Comparison of ENCODE assay signal across 24 cellular contexts in genomic region chr6:118685823-118686449, GRCh38. TPM values are rescaled to one million over a fixed set of nuclear protein-coding genes. Genes with fewer than 3 reads are reported as not detected.
DNase-seq lines count a peak whose midpoint lies in the region; ATAC-seq and TF ChIP-seq lines count a peak whose summit lies in the region.
"Had no signal": no experiment of that assay in that cellular context is flagged by ENCODE, and none has a peak within 500 bp of the region (broad histone marks: within the 10 kb centered on the region; RNA-seq: fewer than 3 reads in every experiment).

No MANE protein-coding gene starts in this region.

- no peaks in the 10 kb centered on the region for H3K27me3 Mint-ChIP-seq in activated T-cell treated with anti-CD3 and anti-CD28 coated beads, Interleukin-2, amount 50 U/mL, for 24 hours
- H3K27me3 Mint-ChIP-seq in T-cell, result no peaks in the 10 kb centered on the region
- H3K27me3 Mint-ChIP-seq: activated CD4-positive, alpha-beta T cell treated with anti-CD3 and anti-CD28 coated beads, Interleukin-2, amount 10 ng/mL, durations not matched to agents 7 days and 5 days had no signal

- TF ChIP-seq CTCF in esophagus muscularis mucosa (IDR thresholded peaks at IDR 0.05) (no peak), testis (IDR thresholded peaks at IDR 0.05) (no peak)

- H3K4me3 Mint-ChIP-seq in activated T-cell treated with anti-CD3 and anti-CD28 coated beads, Interleukin-2, amount 50 U/mL, for 24 hours, result no peak overlapping the region
- H3K4me3 Mint-ChIP-seq in T-cell, result no peak overlapping the region
- H3K4me3 Mint-ChIP-seq: activated CD4-positive, alpha-beta T cell treated with anti-CD3 and anti-CD28 coated beads, Interleukin-2, amount 10 ng/mL, durations not matched to agents 7 days and 5 days; T-helper 1 cell treated with Interleukin-12 subunit alpha and Interleukin-12 subunit beta and Interleukin-4 antibody, amounts not matched to agents 30 μg/mL and 1 μg/mL, for 36 hours had no signal

- POLR2A ChIA-PET in T-cell (lab: Charles Lee), result no interaction called here

- H3K9me3 ChIP-seq in esophagus muscularis mucosa, result no peaks in the 10 kb centered on the region
- no peaks in the 10 kb centered on the region for H3K9me3 ChIP-seq in testis
- H3K9me3 ChIP-seq: upper lobe of right lung had no signal

- WGBS in esophagus muscularis mucosa, result 82% methylated on average over 7 of the region's 7 CpGs
- 84 to 88% methylated on average over 7 of the region's 7 CpGs for WGBS in testis, 2 donors

- no peak overlapping the region for H3K4me3 ChIP-seq in esophagus muscularis mucosa
- H3K4me3 ChIP-seq in testis, result no peak overlapping the region
- H3K4me3 ChIP-seq: lung, skin epidermis, upper lobe of right lung had no signal

- H3K27ac ChIP-seq in esophagus muscularis mucosa (replicated peaks in 1 of 4) (no peak overlapping the region), testis (no peak overlapping the region)
- H3K27ac ChIP-seq: HL-60, skin epidermis, upper lobe of right lung had no signal

- H3K36me3 Mint-ChIP-seq in activated T-cell treated with anti-CD3 and anti-CD28 coated beads, Interleukin-2, amount 50 U/mL, for 24 hours (ENCODE audit: low read depth), result peaks cover 45% of the 10 kb centered on the region
- peaks cover 38% of the 10 kb centered on the region for H3K36me3 Mint-ChIP-seq in T-cell

- no peak for TF ChIP-seq EP300 in esophagus muscularis mucosa (IDR thresholded peaks at IDR 0.05)

- peaks cover 73% of the 10 kb centered on the region for H3K4me1 Mint-ChIP-seq in activated T-cell treated with anti-CD3 and anti-CD28 coated beads, Interleukin-2, amount 50 U/mL, for 24 hours (ENCODE audit: low read depth)
- peaks cover 70 to 80% (median 75%) of the 10 kb centered on the region in 3 donors for H3K4me1 Mint-ChIP-seq in T-cell

- peak overlapping the region; percentile 66 for H3K27ac Mint-ChIP-seq in activated T-cell treated with anti-CD3 and anti-CD28 coated beads, Interleukin-2, amount 50 U/mL, for 24 hours
- H3K27ac Mint-ChIP-seq in T-cell, result peak overlapping the region; percentile 68 to 70
- H3K27ac Mint-ChIP-seq: activated CD4-positive, alpha-beta T cell treated with anti-CD3 and anti-CD28 coated beads, Interleukin-2, amount 10 ng/mL, durations not matched to agents 7 days and 5 days; T-helper 1 cell treated with Interleukin-12 subunit alpha and Interleukin-12 subunit beta and Interleukin-4 antibody, amounts not matched to agents 30 μg/mL and 1 μg/mL, for 36 hours had no signal

- intact Hi-C loops in esophagus muscularis mucosa (cut with DNase I) (no loop called here), testis (cut with DNase I; ENCODE audit: low total_unique reads) (no loop called here)

- TF ChIP-seq POLR2A in esophagus muscularis mucosa (IDR thresholded peaks at IDR 0.05; ENCODE audit: low read depth) (no peak), testis (IDR thresholded peaks at IDR 0.05) (no peak)

- H3K4me1 ChIP-seq in esophagus muscularis mucosa (no peaks in the 10 kb centered on the region), testis (no peaks in the 10 kb centered on the region)
- H3K4me1 ChIP-seq: upper lobe of right lung had no signal

- H3K36me3 ChIP-seq in esophagus muscularis mucosa, result no peaks in the 10 kb centered on the region
- no peaks in the 10 kb centered on the region for H3K36me3 ChIP-seq in testis (ENCODE audit: low read depth, missing control alignments)
- H3K36me3 ChIP-seq: upper lobe of right lung had no signal

- CTCF ChIA-PET in T-cell (lab: Charles Lee), result interaction anchor here in 1 of 2 donors (1.7 kb wide), 1 partner anchor 11 kb away, joined by 9 read pairs; no protein-coding TSS in a partner anchor

- no peak for DNase-seq in activated T-cell treated with anti-CD3 and anti-CD28 coated beads, Interleukin-2, amount 50 U/mL, for 24 hours
- no peak for DNase-seq in activated T-cell treated with anti-CD3 and anti-CD28 coated beads, Interleukin-2, amount 50 U/mL, for 1 hour
- DNase-seq in T-cell, result no peak
- peak; percentile 68 for DNase-seq in esophagus muscularis mucosa (ENCODE audit: extremely low spot score)
- DNase-seq in renal cortical epithelial cell (ENCODE audit: low read depth), result peak; percentile 38
- DNase-seq in testis, result no peak
- no peak for DNase-seq in cerebellum (ENCODE audit: low spot score)
- DNase-seq: activated CD4-positive, alpha-beta T cell treated with anti-CD3 and anti-CD28 coated beads, Interleukin-2, amount 10 ng/mL, durations not matched to agents 7 days and 5 days; activated gamma-delta T cell treated with Interleukin-2 at 50 U/mL for 16 hours; AML-193; COR-L47; DMS79 treated with DMSO at 0.1 percent for 48 hours; kidney glomerular epithelial cell; NCI-H1694 treated with DMSO at 0.1 percent for 48 hours; NCI-H69; nucleus accumbens; substantia nigra; upper lobe of right lung had no signal

- H3K9me3 Mint-ChIP-seq in activated T-cell treated with anti-CD3 and anti-CD28 coated beads, Interleukin-2, amount 50 U/mL, for 24 hours, result no peaks in the 10 kb centered on the region
- no peaks in the 10 kb centered on the region for H3K9me3 Mint-ChIP-seq in T-cell
- H3K9me3 Mint-ChIP-seq: activated CD4-positive, alpha-beta T cell treated with anti-CD3 and anti-CD28 coated beads, Interleukin-2, amount 10 ng/mL, durations not matched to agents 7 days and 5 days; T-helper 1 cell treated with Interleukin-12 subunit alpha and Interleukin-12 subunit beta and Interleukin-4 antibody, amounts not matched to agents 30 μg/mL and 1 μg/mL, for 36 hours had no signal

- no peaks in the 10 kb centered on the region for H3K27me3 ChIP-seq in esophagus muscularis mucosa
- H3K27me3 ChIP-seq in testis, result no peaks in the 10 kb centered on the region
- H3K27me3 ChIP-seq: upper lobe of right lung had no signal

- no peak for ATAC-seq in T-cell (replicated peaks in 1 of 4)
- ATAC-seq in GM18858 (IDR thresholded peaks at IDR 0.05; ENCODE audit: unreplicated experiment), result no peak
- ATAC-seq: HepG2, upper lobe of right lung had no signal

RNA-seq across cellular contexts. Expression of gene CEP85L, which starts 34.5 kb away (rescaled TPM):
- total RNA-seq in T-cell (100 to 1,000 TPM in 1 of 5 donors, 10 to 100 TPM in 4; 49.7 to 101 (median 53.5) TPM), esophagus muscularis mucosa (10 to 100 TPM; 12.6 to 16.2 (median 13.4) TPM), renal cortical epithelial cell (7.6 and 15.3 TPM in 2 replicates), testis (10 to 100 TPM; 63.7 to 80.7 TPM), cerebellum (40.9 TPM)
- polyA plus RNA-seq in testis (ENCODE audit: insufficient read depth, low read depth, low replicate concordance), result 78.8 TPM

Comparison
In these comparisons a context has a peak if more than half of its experiments do, and no peak if none do; other contexts are left out.
1. DNase-seq: peak in esophagus muscularis mucosa (single experiment) and renal cortical epithelial cell (single experiment); none in activated T-cell treated with anti-CD3 and anti-CD28 coated beads, Interleukin-2, amount 50 U/mL, for 24 hours (single experiment), activated T-cell treated with anti-CD3 and anti-CD28 coated beads, Interleukin-2, amount 50 U/mL, for 1 hour (single experiment), T-cell (0 of 34), testis (single experiment) and cerebellum (single experiment).